ENCODE assay signal across 1 cellular context in the genomic region with DNA sequence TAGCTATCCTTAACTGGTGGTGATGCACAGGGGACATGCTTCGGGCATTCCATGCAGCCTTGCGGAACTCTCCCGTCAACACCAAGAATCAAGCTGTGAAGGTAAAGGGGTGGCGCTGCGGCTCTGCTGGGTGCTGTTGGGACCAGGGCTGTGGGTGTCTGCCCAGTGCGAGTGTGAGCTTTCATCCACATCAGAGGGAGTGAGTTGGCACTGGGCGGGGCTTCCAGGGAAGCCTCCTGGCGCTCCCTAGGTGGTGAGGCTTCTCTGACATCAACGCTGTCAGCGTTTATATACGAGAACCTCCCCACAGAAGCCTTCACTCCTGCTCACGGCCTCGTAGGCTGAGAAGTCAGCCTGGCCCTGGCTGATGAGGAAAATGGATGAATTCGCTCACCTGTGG.
TF ChIP-seq lines count a peak whose summit lies in the region.

No MANE protein-coding gene starts in this region.

TF ChIP-seq in H1, 55 proteins besides CTCF, POLR2A, EP300 and RAD21:
- TF ChIP-seq BACH1 (IDR thresholded peaks at IDR 0.05; ENCODE audit: low read length) (no peak), MAFK (IDR thresholded peaks at IDR 0.05; ENCODE audit: low read depth, low read length) (no peak), PHF8 (conservative IDR thresholded peaks at IDR 0.05; ENCODE audit: low read depth, low read length) (no peak), SRF (IDR thresholded peaks at IDR 0.05; ENCODE audit: low read depth, low read length) (no peak), GABPA (IDR thresholded peaks at IDR 0.05; ENCODE audit: borderline replicate concordance, insufficient read depth, low read length) (no peak), BCL11A (IDR thresholded peaks at IDR 0.05; ENCODE audit: low read depth in 2 of 2, low read length in 2 of 2) (no peak), CBX8 (IDR thresholded peaks at IDR 0.05; ENCODE audit: borderline replicate concordance, low read depth, low read length) (no peak), CTBP2 (IDR thresholded peaks at IDR 0.05; ENCODE audit: borderline replicate concordance, insufficient read depth, insufficient read length, low read length) (no peak), CREB1 (IDR thresholded peaks at IDR 0.05) (no peak), YY1 (IDR thresholded peaks at IDR 0.05; ENCODE audit: low read depth, low read length) (no peak), EZH2 (IDR thresholded peaks at IDR 0.05; ENCODE audit: low read depth, low read length, severe bottlenecking) (no peak), RNF2 (IDR thresholded peaks at IDR 0.05; ENCODE audit: borderline replicate concordance, low read depth, low read length, missing control alignments, poor library complexity, severe bottlenecking) (no peak), SP1 (IDR thresholded peaks at IDR 0.05; ENCODE audit: low read depth, low read length) (no peak)
- TF ChIP-seq, protein P1, sequence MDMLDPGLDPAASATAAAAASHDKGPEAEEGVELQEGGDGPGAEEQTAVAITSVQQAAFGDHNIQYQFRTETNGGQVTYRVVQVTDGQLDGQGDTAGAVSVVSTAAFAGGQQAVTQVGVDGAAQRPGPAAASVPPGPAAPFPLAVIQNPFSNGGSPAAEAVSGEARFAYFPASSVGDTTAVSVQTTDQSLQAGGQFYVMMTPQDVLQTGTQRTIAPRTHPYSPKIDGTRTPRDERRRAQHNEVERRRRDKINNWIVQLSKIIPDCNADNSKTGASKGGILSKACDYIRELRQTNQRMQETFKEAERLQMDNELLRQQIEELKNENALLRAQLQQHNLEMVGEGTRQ (IDR thresholded peaks at IDR 0.05; ENCODE audit: low read length): no peak
- TF ChIP-seq, protein P2, sequence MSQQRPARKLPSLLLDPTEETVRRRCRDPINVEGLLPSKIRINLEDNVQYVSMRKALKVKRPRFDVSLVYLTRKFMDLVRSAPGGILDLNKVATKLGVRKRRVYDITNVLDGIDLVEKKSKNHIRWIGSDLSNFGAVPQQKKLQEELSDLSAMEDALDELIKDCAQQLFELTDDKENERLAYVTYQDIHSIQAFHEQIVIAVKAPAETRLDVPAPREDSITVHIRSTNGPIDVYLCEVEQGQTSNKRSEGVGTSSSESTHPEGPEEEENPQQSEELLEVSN (IDR thresholded peaks at IDR 0.05): no peak
- TF ChIP-seq, protein P3, sequence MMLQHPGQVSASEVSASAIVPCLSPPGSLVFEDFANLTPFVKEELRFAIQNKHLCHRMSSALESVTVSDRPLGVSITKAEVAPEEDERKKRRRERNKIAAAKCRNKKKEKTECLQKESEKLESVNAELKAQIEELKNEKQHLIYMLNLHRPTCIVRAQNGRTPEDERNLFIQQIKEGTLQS (IDR thresholded peaks at IDR 0.05; ENCODE audit: insufficient read depth, low read depth, low read length): no peak
- TF ChIP-seq, protein P4, sequence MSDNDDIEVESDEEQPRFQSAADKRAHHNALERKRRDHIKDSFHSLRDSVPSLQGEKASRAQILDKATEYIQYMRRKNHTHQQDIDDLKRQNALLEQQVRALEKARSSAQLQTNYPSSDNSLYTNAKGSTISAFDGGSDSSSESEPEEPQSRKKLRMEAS (IDR thresholded peaks at IDR 0.05): no peak
- TF ChIP-seq, protein P5, sequence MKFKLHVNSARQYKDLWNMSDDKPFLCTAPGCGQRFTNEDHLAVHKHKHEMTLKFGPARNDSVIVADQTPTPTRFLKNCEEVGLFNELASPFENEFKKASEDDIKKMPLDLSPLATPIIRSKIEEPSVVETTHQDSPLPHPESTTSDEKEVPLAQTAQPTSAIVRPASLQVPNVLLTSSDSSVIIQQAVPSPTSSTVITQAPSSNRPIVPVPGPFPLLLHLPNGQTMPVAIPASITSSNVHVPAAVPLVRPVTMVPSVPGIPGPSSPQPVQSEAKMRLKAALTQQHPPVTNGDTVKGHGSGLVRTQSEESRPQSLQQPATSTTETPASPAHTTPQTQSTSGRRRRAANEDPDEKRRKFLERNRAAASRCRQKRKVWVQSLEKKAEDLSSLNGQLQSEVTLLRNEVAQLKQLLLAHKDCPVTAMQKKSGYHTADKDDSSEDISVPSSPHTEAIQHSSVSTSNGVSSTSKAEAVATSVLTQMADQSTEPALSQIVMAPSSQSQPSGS (IDR thresholded peaks at IDR 0.05; ENCODE audit: low read length): no peak
TF ChIP-seq in H1: peak in this region for 0.
